Comparison of ENCODE assay signal across 8 cellular contexts in the genomic region with DNA sequence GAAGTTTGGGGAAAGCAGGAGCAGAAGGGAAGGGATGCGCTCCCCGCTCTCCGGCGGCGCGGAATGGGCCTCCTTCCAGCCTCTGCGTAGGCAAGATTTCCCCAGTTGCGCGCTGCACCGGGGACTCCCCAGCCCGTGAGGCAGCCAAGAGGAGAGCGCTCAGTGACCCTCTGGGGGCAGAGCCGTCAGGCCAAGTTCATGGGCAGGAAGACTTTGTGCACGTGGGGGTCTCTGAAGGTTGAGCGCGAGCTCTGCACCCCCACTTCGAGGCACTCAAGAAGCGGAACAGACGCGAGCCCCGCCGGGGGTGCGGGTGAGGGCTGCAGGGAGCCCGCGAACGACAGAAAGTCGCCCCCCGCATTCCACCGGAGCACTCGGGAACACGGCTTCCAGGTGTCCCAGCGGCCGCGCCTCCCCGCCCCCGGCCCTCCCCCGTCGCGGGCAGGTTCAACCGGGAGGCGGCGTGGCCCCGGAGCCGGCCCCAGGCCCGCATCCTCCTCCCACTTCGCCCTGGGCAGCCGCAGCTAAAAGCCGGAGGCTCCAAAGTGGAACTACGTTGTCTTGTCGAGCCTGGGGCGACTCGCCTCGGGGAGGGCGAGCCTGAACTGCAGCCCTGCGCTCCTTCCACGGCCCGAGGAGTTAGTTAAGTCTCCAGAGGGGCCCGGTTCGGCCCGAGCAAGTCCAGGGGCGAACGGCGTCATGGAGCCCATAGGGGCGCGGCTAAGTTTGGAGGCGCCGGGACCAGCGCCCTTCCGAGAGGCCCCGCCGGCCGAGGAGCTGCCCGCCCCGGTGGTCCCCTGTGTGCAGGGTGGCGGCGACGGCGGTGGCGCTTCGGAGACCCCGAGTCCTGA. TPM values are rescaled to one million over a fixed set of nuclear protein-coding genes. Genes with fewer than 3 reads are reported as not detected.
DNase-seq lines count a peak whose midpoint lies in the region; ATAC-seq and TF ChIP-seq lines count a peak whose summit lies in the region.

A gene (plus strand): TSS at position 555 of the 851 bp plus-strand sequence. CDS start 145 bp downstream, at position 700.

- no peaks in the 10 kb centered on the region for H3K36me3 ChIP-seq in Peyer's patch
- H3K36me3 ChIP-seq in ectodermal cell (ENCODE audit: control insufficient read depth, insufficient read depth, low read length), result no peaks in the 10 kb centered on the region
- H3K36me3 ChIP-seq in mesenchymal stem cell (ENCODE audit: control insufficient read depth in 1 of 2, insufficient read depth in 2 of 2, low read depth in 1 of 2, low read length in 2 of 2), result no peaks in the 10 kb centered on the region
- H3K36me3 ChIP-seq in transverse colon, result no peaks in the 10 kb centered on the region

- TF ChIP-seq POLR2A in Peyer's patch (IDR thresholded peaks at IDR 0.05) (no peak), transverse colon (IDR thresholded peaks at IDR 0.05) (no peak)

- peak; percentile 46 for ATAC-seq in HG02981 (IDR thresholded peaks at IDR 0.05; ENCODE audit: unreplicated experiment)
- ATAC-seq in HG03097 (IDR thresholded peaks at IDR 0.05; ENCODE audit: low FRiP score, unreplicated experiment), result no peak

- in situ Hi-C loops in transverse colon (cut with MboI; ENCODE audit: low pct_ligation_motif_present in 1 of 4, low pct_unique_long_range_greater_than_20kb in 1 of 4, low sequenced_read_pairs in 3 of 4), result no loop called here

- H3K9me3 ChIP-seq in Peyer's patch (no peaks in the 10 kb centered on the region), ectodermal cell (ENCODE audit: control insufficient read depth, low read length) (no peaks in the 10 kb centered on the region), mesenchymal stem cell (ENCODE audit: control insufficient read depth, low read length) (no peaks in the 10 kb centered on the region), transverse colon (no peaks in the 10 kb centered on the region)

- H3K18ac ChIP-seq in mesenchymal stem cell (ENCODE audit: low read depth in 1 of 2, low read length in 2 of 2), result peak within 1 kb of the TSS; percentile 81 to 83

- peak within 1 kb of the TSS; percentile 98 for H2BK15ac ChIP-seq in mesenchymal stem cell (ENCODE audit: low read depth, poor library complexity, severe bottlenecking)

- no peak within 1 kb of the TSS for H3K27ac Mint-ChIP-seq in activated naive CD4-positive, alpha-beta T cell treated with anti-CD3 and anti-CD28 coated beads, Interleukin-2, amount 10 ng/mL, durations not matched to agents 7 days and 5 days

- H3K27ac ChIP-seq in Peyer's patch (peak within 1 kb of the TSS; percentile 32 to 71 (median 66)), ectodermal cell (ENCODE audit: insufficient read depth, low read depth, low read length, poor library complexity, severe bottlenecking) (no peak within 1 kb of the TSS), mesenchymal stem cell (ENCODE audit: low read length, poor library complexity, severe bottlenecking) (no peak within 1 kb of the TSS), transverse colon (peak within 1 kb of the TSS; percentile 73 to 84 (median 80))

- CTCF ChIA-PET in activated naive CD4-positive, alpha-beta T cell treated with anti-CD3 and anti-CD28 coated beads, Interleukin-2, amount 10 ng/mL, durations not matched to agents 7 days and 5 days (lab: Charles Lee), result interaction anchor here (0.6 to 0.7 kb wide), 2 partner anchors 59 to 156 kb away, joined by 3 to 4 read pairs; no protein-coding TSS in a partner anchor

- peak within 1 kb of the TSS; percentile 76 for H2BK120ac ChIP-seq in mesenchymal stem cell (ENCODE audit: low read depth, low read length)

- H3K23ac ChIP-seq in mesenchymal stem cell (ENCODE audit: low read length in 2 of 2), result peak within 1 kb of the TSS in 1 of 2 experiments; percentile 78

- peaks cover 1% of the 10 kb centered on the region for H3K36me3 Mint-ChIP-seq in activated naive CD4-positive, alpha-beta T cell treated with anti-CD3 and anti-CD28 coated beads, Interleukin-2, amount 10 ng/mL, durations not matched to agents 7 days and 5 days

- peak within 1 kb of the TSS; percentile 84 for H4K91ac ChIP-seq in mesenchymal stem cell (ENCODE audit: low read length)

- TF ChIP-seq EP300 in transverse colon (IDR thresholded peaks at IDR 0.05; ENCODE audit: low read depth), result no peak

- TF ChIP-seq CTCF in Peyer's patch (IDR thresholded peaks at IDR 0.05) (no peak), transverse colon (IDR thresholded peaks at IDR 0.05) (no peak)

- 1% methylated on average over 81 of the region's 81 CpGs for WGBS in ectodermal cell, 2 experiments
- 1% methylated on average over 69 of the region's 81 CpGs for WGBS in mesenchymal stem cell
- WGBS in transverse colon (ENCODE audit: low coverage in 1 of 2), 2 donors, result 0% methylated on average over 46 of the region's 81 CpGs; no CpG with 5 or more reads in 1 of the 2 donors

- H2BK5ac ChIP-seq in mesenchymal stem cell (ENCODE audit: low read depth, low read length, poor library complexity, severe bottlenecking), result no peak within 1 kb of the TSS

- no peak within 1 kb of the TSS for H2AK5ac ChIP-seq in mesenchymal stem cell (ENCODE audit: low read length, severe bottlenecking)

- peak within 1 kb of the TSS; percentile 84 for H3K4me2 ChIP-seq in mesenchymal stem cell (ENCODE audit: low read length, poor library complexity, severe bottlenecking)

- peak within 1 kb of the TSS; percentile 83 for H3K9ac ChIP-seq in mesenchymal stem cell (ENCODE audit: low read length)

- H3K9me3 Mint-ChIP-seq in activated naive CD4-positive, alpha-beta T cell treated with anti-CD3 and anti-CD28 coated beads, Interleukin-2, amount 10 ng/mL, durations not matched to agents 7 days and 5 days, result no peaks in the 10 kb centered on the region

- H3K4ac ChIP-seq in mesenchymal stem cell (ENCODE audit: low read depth in 1 of 2, low read length in 2 of 2), result peak within 1 kb of the TSS; percentile 77 to 91

- H3K4me3 Mint-ChIP-seq in activated naive CD4-positive, alpha-beta T cell treated with anti-CD3 and anti-CD28 coated beads, Interleukin-2, amount 10 ng/mL, durations not matched to agents 7 days and 5 days, result peak within 1 kb of the TSS; percentile 75

- peaks cover 1% of the 10 kb centered on the region for H3K79me1 ChIP-seq in mesenchymal stem cell (replicated peaks; ENCODE audit: low read length, poor library complexity, severe bottlenecking)

- DNase-seq in activated naive CD4-positive, alpha-beta T cell treated with anti-CD3 and anti-CD28 coated beads, Interleukin-2, amount 10 ng/mL, durations not matched to agents 7 days and 5 days, result peak; percentile 36
- no peak for DNase-seq in activated naive CD4-positive, alpha-beta T cell treated with Interleukin-2 at 50 U/mL for 16 hours
- DNase-seq in Peyer's patch, result peak in 2 of 3 donors; percentile 55 to 63
- peak; percentile 80 for DNase-seq in mesenchymal stem cell
- DNase-seq in transverse colon, result peak; percentile 45

- H3K27me3 ChIP-seq in Peyer's patch, result no peaks in the 10 kb centered on the region
- peaks cover 56% of the 10 kb centered on the region for H3K27me3 ChIP-seq in ectodermal cell (ENCODE audit: control insufficient read depth, insufficient read depth, low read length, poor library complexity, severe bottlenecking)
- H3K27me3 ChIP-seq in mesenchymal stem cell (ENCODE audit: control insufficient read depth in 1 of 2, insufficient read depth in 1 of 2, low read length in 2 of 2), result peaks cover 3 to 15% of the 10 kb centered on the region in 2 experiments
- H3K27me3 ChIP-seq in transverse colon, result peaks cover 5% of the 10 kb centered on the region

- H3K4me1 Mint-ChIP-seq in activated naive CD4-positive, alpha-beta T cell treated with anti-CD3 and anti-CD28 coated beads, Interleukin-2, amount 10 ng/mL, durations not matched to agents 7 days and 5 days, result peaks cover 10% of the 10 kb centered on the region

- peak within 1 kb of the TSS in 1 of 2 experiments; percentile 83 for H3K14ac ChIP-seq in mesenchymal stem cell (ENCODE audit: low read length in 2 of 2)

- H3K4me3 ChIP-seq in Peyer's patch (peak within 1 kb of the TSS; percentile 37 to 68 (median 56)), ectodermal cell (ENCODE audit: insufficient read depth, low read depth, low read length) (peak within 1 kb of the TSS; percentile 45), mesenchymal stem cell (ENCODE audit: insufficient read depth in 1 of 2, low read depth in 1 of 2, low read length in 2 of 2) (peak within 1 kb of the TSS; percentile 64 to 82), transverse colon (peak within 1 kb of the TSS; percentile 42 to 69 (median 52))

- H3K4me1 ChIP-seq in Peyer's patch (peaks cover 0 to 16% (median 5%) of the 10 kb centered on the region in 4 donors), ectodermal cell (ENCODE audit: control insufficient read depth, insufficient read depth, low read length) (peaks cover 7% of the 10 kb centered on the region), mesenchymal stem cell (ENCODE audit: control insufficient read depth, insufficient read depth, low read depth, low read length) (peaks cover 30% of the 10 kb centered on the region), transverse colon (peaks cover 5 to 24% (median 21%) of the 10 kb centered on the region in 4 donors)

- intact Hi-C loops in transverse colon (cut with DNase I; ENCODE audit: low total_unique reads), result no loop called here

- peak within 1 kb of the TSS; percentile 74 for H2AFZ ChIP-seq in mesenchymal stem cell (ENCODE audit: low read depth, low read length)

- H4K8ac ChIP-seq in mesenchymal stem cell (ENCODE audit: low read length), result peak within 1 kb of the TSS; percentile 98

- H3K27me3 Mint-ChIP-seq in activated naive CD4-positive, alpha-beta T cell treated with anti-CD3 and anti-CD28 coated beads, Interleukin-2, amount 10 ng/mL, durations not matched to agents 7 days and 5 days, result peaks cover 89% of the 10 kb centered on the region

- peak within 1 kb of the TSS; percentile 72 to 93 for H2BK12ac ChIP-seq in mesenchymal stem cell (ENCODE audit: low read length in 2 of 2)

RNA-seq across cellular contexts. Expression of the gene that starts here (rescaled TPM):
- total RNA-seq in Peyer's patch (1 to 10 TPM in 1 of 4 donors, under 1 TPM in 1, not detected in 2; 0.35 to 1.7 TPM), transverse colon (1 to 10 TPM in 1 of 4 donors, under 1 TPM in 2, not detected in 1; 0.40 to 1.2 (median 0.95) TPM)
- polyA plus RNA-seq in ectodermal cell (2013, experiment 1 of 4), result 0.07 TPM
- 0.04 TPM for polyA plus RNA-seq in ectodermal cell (2013, experiment 2 of 4)
- polyA plus RNA-seq in ectodermal cell (2013, experiment 3 of 4), result not detected
- polyA plus RNA-seq in ectodermal cell (2013, experiment 4 of 4), result not detected
- polyA plus RNA-seq in mesenchymal stem cell (2013, experiment 1 of 2), result 1.4 TPM
- 1.5 TPM for polyA plus RNA-seq in mesenchymal stem cell (2013, experiment 2 of 2)

Comparison
In these comparisons a context has a peak if more than half of its experiments do, and no peak if none do; other contexts are left out.
1. H3K27ac ChIP-seq: peak in Peyer's patch (4 of 4) and transverse colon (4 of 4); none in ectodermal cell (single experiment) and mesenchymal stem cell (single experiment).
2. Peak in every context shown above with its lines, with median percentiles within 50 percentile points of each other: H3K4me3 ChIP-seq.